Comparison of ENCODE assay signal across 8 cellular contexts in the genomic region with DNA sequence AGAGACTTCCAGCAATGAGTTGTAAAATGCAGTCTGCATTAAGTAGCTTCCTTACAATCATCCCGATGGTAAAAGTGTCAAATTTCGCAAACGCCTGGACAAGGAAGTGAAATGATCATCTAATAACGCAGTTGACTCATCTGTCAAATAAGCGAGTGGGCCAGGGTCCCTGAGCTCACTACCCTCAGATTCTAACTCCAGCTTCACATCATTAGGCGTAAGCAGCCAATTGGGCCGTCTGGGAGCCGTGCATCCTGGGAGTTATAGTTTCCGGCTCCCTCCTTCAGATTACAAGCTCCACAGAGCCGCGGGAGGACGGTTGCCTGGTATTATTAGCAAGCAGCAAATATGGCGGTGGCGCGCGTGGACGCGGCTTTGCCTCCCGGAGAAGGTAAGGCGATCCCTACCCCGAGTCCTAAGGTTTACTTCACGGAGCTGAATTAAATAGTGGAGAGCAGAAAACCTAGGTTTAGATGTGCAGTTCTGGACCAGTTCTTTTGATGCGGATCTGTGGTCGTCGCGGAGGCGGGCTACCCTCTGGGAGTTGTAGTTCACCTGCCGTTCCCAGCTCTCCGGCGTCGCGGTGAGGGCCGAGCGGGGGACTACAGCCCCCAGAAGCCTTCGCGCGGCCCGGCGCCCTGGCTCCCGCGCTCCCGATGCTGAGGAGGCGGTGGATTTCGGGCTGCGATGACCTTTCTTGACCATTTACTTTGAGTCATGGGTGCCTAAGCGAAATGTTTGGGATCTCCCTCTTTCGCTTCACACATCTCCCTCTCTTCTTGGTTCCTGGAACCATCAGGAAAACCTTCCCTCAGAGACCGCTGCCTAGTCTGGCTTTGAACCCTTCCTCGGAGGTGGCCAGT. TPM values are rescaled to one million over a fixed set of nuclear protein-coding genes. Genes with fewer than 3 reads are reported as not detected.
DNase-seq lines count a peak whose midpoint lies in the region; ATAC-seq and TF ChIP-seq lines count a peak whose summit lies in the region.

CEP97 (plus strand) TSS at position 286 of the 863 bp plus-strand sequence; CDS start at position 349, 63 bp downstream.

- no peaks in the 10 kb centered on the region for H3K27me3 Mint-ChIP-seq in chondrocyte (ENCODE audit: low read depth)

- peaks cover 21% of the 10 kb centered on the region for H3K4me1 Mint-ChIP-seq in chondrocyte (ENCODE audit: low read depth)

- DNase-seq in AG10803 (ENCODE audit: low read depth) (peak; percentile 86), NCI-H510A (lab: John Stamatoyannopoulos, UW) (peak; percentile 82), chondrocyte (ENCODE audit: low spot score) (peak; percentile 97), kidney glomerular epithelial cell (lab: John Stamatoyannopoulos, UW) (peak; percentile 97)
- DNase-seq in activated CD4-positive, alpha-beta T cell treated with anti-CD3 and anti-CD28 coated beads for 1 hour = peak; percentile 75
- DNase-seq in stimulated activated CD4-positive, alpha-beta T cell treated with anti-CD3 and anti-CD28 coated beads, Interleukin-1b, Interleukin-23, amount 100 ng/mL, for 1 hour (ENCODE audit: low read depth in 2 of 2) = peak; percentile 50 to 71

- no peaks in the 10 kb centered on the region for H3K9me3 Mint-ChIP-seq in chondrocyte (ENCODE audit: low read depth)

- no peak for TF ChIP-seq CTCF in AG10803 (conservative IDR thresholded peaks at IDR 0.05; ENCODE audit: low read length)
- no peak for TF ChIP-seq CTCF in chondrocyte (IDR thresholded peaks at IDR 0.05)

- H3K4me3 Mint-ChIP-seq in chondrocyte (ENCODE audit: unreplicated experiment) = peak within 1 kb of the TSS; percentile 95

- H3K27ac Mint-ChIP-seq in chondrocyte (ENCODE audit: unreplicated experiment) = peak within 1 kb of the TSS; percentile 94

- H3K36me3 Mint-ChIP-seq in chondrocyte (ENCODE audit: low read depth) = peaks cover 2% of the 10 kb centered on the region

- H3K4me3 ChIP-seq in AG10803 (ENCODE audit: low read length) = peak within 1 kb of the TSS; percentile 93

- TF ChIP-seq POLR2A in GM19099 (IDR thresholded peaks at IDR 0.05; ENCODE audit: extremely low read depth, insufficient read length, low read depth) = peak; percentile 58

- ATAC-seq in HG03432 (IDR thresholded peaks at IDR 0.05; ENCODE audit: unreplicated experiment) = peak; percentile 94

RNA-seq across cellular contexts. Expression of gene CEP97, which starts in this region (rescaled TPM):
- 8.5 to 13.7 TPM (median 11.8 TPM) in 3 replicates for total RNA-seq in chondrocyte

Comparison
In these comparisons a context has a peak if more than half of its experiments do, and no peak if none do; other contexts are left out.
1. Peak in every context shown above with its lines: DNase-seq, ATAC-seq and H3K4me3 ChIP-seq.